8 cellular contexts compared by ENCODE assay signal in genomic region chr14:60981626-60982455, GRCh38. TPM values are rescaled to one million over a fixed set of nuclear protein-coding genes. Genes with fewer than 3 reads are reported as not detected.
DNase-seq lines count a peak whose midpoint lies in the region; ATAC-seq and TF ChIP-seq lines count a peak whose summit lies in the region.

No MANE protein-coding gene starts in this region.

- no peak overlapping the region for H3K27ac Mint-ChIP-seq in stimulated activated effector memory CD8-positive, alpha-beta T cell treated with anti-CD3 and anti-CD28 coated beads, Interleukin-12 subunit alpha, Interleukin-12 subunit beta, amount 100 ng/mL, for 72 hours

- H3K9me3 ChIP-seq in ES-I3 (ENCODE audit: control insufficient read depth, insufficient read depth, low read length): no peaks in the 10 kb centered on the region
- no peaks in the 10 kb centered on the region for H3K9me3 ChIP-seq in HUES6 (ENCODE audit: control insufficient read depth, insufficient read depth, low read depth, low read length)
- H3K9me3 ChIP-seq in transverse colon: no peaks in the 10 kb centered on the region

- in situ Hi-C loops in astrocyte of the cerebellum (cut with HindIII; ENCODE audit: low sequenced_read_pairs): no loop called here
- in situ Hi-C loops in transverse colon (cut with MboI; ENCODE audit: low pct_ligation_motif_present in 1 of 4, low pct_unique_long_range_greater_than_20kb in 1 of 4, low sequenced_read_pairs in 3 of 4): no loop called here

- H3K9ac ChIP-seq in ES-I3 (ENCODE audit: low read depth, low read length) (peak overlapping the region; percentile 85), HUES6 (ENCODE audit: low read length) (peak overlapping the region; percentile 93)

- 10 to 11% methylated on average over 10 to 13 of the region's 13 CpGs for WGBS in transverse colon (ENCODE audit: low coverage in 1 of 2), 2 donors

- H3K36me3 ChIP-seq in ES-I3 (ENCODE audit: insufficient read depth, low read length) (no peaks in the 10 kb centered on the region), HUES6 (ENCODE audit: control insufficient read depth, insufficient read depth, low read length) (peaks cover 25% of the 10 kb centered on the region), kidney epithelial cell (ENCODE audit: control insufficient read depth, insufficient read depth, low read length) (no peaks in the 10 kb centered on the region), transverse colon (no peaks in the 10 kb centered on the region)

- intact Hi-C loops in transverse colon (cut with DNase I; ENCODE audit: low total_unique reads): no loop called here

- H3K27ac ChIP-seq in HUES6 (ENCODE audit: low read depth, low read length) (no peak overlapping the region; the same call in 1 of the 2 replicates), transverse colon (peak overlapping the region; percentile 80 to 88 (median 84))

- H3K27me3 ChIP-seq in HUES6 (ENCODE audit: control insufficient read depth, insufficient read depth, low read length) (no peaks in the 10 kb centered on the region), kidney epithelial cell (ENCODE audit: control insufficient read depth, insufficient read depth, low read length) (no peaks in the 10 kb centered on the region), transverse colon (no peaks in the 10 kb centered on the region)

- no peak for ATAC-seq in stimulated activated effector memory CD8-positive, alpha-beta T cell treated with anti-CD3 and anti-CD28 coated beads, Interleukin-12 subunit alpha, Interleukin-12 subunit beta, amount 100 ng/mL, for 72 hours
- no peak for ATAC-seq in GM18867 (IDR thresholded peaks at IDR 0.05; ENCODE audit: unreplicated experiment)

- peaks cover 6% of the 10 kb centered on the region for H3K36me3 Mint-ChIP-seq in stimulated activated effector memory CD8-positive, alpha-beta T cell treated with anti-CD3 and anti-CD28 coated beads, Interleukin-12 subunit alpha, Interleukin-12 subunit beta, amount 100 ng/mL, for 72 hours

- H3K4me1 ChIP-seq in ES-I3 (ENCODE audit: insufficient read depth, low read length) (no peaks in the 10 kb centered on the region), HUES6 (ENCODE audit: control insufficient read depth, insufficient read depth, low read length) (peaks cover 9% of the 10 kb centered on the region), transverse colon (peaks cover 5 to 27% (median 9%) of the 10 kb centered on the region in 4 donors)

- H3K9me3 Mint-ChIP-seq in stimulated activated effector memory CD8-positive, alpha-beta T cell treated with anti-CD3 and anti-CD28 coated beads, Interleukin-12 subunit alpha, Interleukin-12 subunit beta, amount 100 ng/mL, for 72 hours: no peaks in the 10 kb centered on the region

- TF ChIP-seq CTCF in astrocyte of the cerebellum (IDR thresholded peaks at IDR 0.05; ENCODE audit: low read depth, low read length, missing control alignments) (no peak), kidney epithelial cell (IDR thresholded peaks at IDR 0.05; ENCODE audit: insufficient read depth, low read length, poor library complexity, severe bottlenecking) (no peak), transverse colon (IDR thresholded peaks at IDR 0.05) (no peak)

- peaks cover 6% of the 10 kb centered on the region for H3K4me1 Mint-ChIP-seq in stimulated activated effector memory CD8-positive, alpha-beta T cell treated with anti-CD3 and anti-CD28 coated beads, Interleukin-12 subunit alpha, Interleukin-12 subunit beta, amount 100 ng/mL, for 72 hours

- peak overlapping the region; percentile 94 for H3K4me3 ChIP-seq in HUES6 (ENCODE audit: low read depth, low read length)
- H3K4me3 ChIP-seq in astrocyte of the cerebellum (ENCODE audit: low read depth, low read length): peak overlapping the region; percentile 86
- peak overlapping the region; percentile 70 for H3K4me3 ChIP-seq in kidney epithelial cell (ENCODE audit: low read depth, low read length)
- H3K4me3 ChIP-seq in transverse colon: peak overlapping the region; percentile 56 to 92 (median 65)

- no peak for TF ChIP-seq EP300 in transverse colon (IDR thresholded peaks at IDR 0.05; ENCODE audit: low read depth)

- TF ChIP-seq POLR2A in transverse colon (IDR thresholded peaks at IDR 0.05): no peak

- no peak overlapping the region for H3K4me3 Mint-ChIP-seq in stimulated activated effector memory CD8-positive, alpha-beta T cell treated with anti-CD3 and anti-CD28 coated beads, Interleukin-12 subunit alpha, Interleukin-12 subunit beta, amount 100 ng/mL, for 72 hours

- DNase-seq in astrocyte of the cerebellum (ENCODE audit: low read depth) (no peak), kidney epithelial cell (ENCODE audit: low read depth) (peak; percentile 64), transverse colon (no peak), amniotic stem cell (lab: John Stamatoyannopoulos, UW) (no peak)
- DNase-seq in stimulated activated effector memory CD8-positive, alpha-beta T cell treated with anti-CD3 and anti-CD28 coated beads, Interleukin-12 subunit alpha, Interleukin-12 subunit beta, amount 100 ng/mL, for 72 hours (ENCODE audit: low spot score in 2 of 2): no peak

RNA-seq across cellular contexts. Expression of gene SLC38A6, which starts 0.8 kb away (rescaled TPM):
- total RNA-seq in kidney epithelial cell (15.7 and 16.2 TPM in 2 replicates), transverse colon (10 to 100 TPM in 1 of 4 donors, 1 to 10 TPM in 2, not detected in 1; 7.9 to 20.6 (median 10.0) TPM)

RNA-seq across cellular contexts. Expression of gene TRMT5, which starts 1.0 kb away (rescaled TPM):
- total RNA-seq in kidney epithelial cell (8.5 and 19.0 TPM in 2 replicates), transverse colon (10 to 100 TPM in 2 of 4 donors, 1 to 10 TPM in 1, under 1 TPM in 1; 0.75 to 13.5 (median 6.5) TPM)
